ENCODE assay signal across 9 cellular contexts in genomic region chr19:51948979-51949378, GRCh38. TPM values are rescaled to one million over a fixed set of nuclear protein-coding genes. Genes with fewer than 3 reads are reported as not detected.
A peak's percentile ranks its signal among the peaks of the same experiment; 100 is the strongest.
DNase-seq lines count a peak whose midpoint lies in the region; ATAC-seq and TF ChIP-seq lines count a peak whose summit lies in the region.
"Had no signal": no experiment of that assay in that cellular context is flagged by ENCODE, and none has a peak within 500 bp of the region (broad histone marks: within the 10 kb centered on the region; RNA-seq: fewer than 3 reads in every experiment).

No MANE protein-coding gene starts in this region.

- H3K4me2 ChIP-seq in mesenchymal stem cell (ENCODE audit: low read length, poor library complexity, severe bottlenecking) = no peak overlapping the region

- no peak overlapping the region for H3K27ac ChIP-seq in mesenchymal stem cell (ENCODE audit: low read length, poor library complexity, severe bottlenecking)
- H3K27ac ChIP-seq in effector memory CD4-positive, alpha-beta T cell (ENCODE audit: insufficient read depth, low read length, poor library complexity, severe bottlenecking) = no peak overlapping the region
- H3K27ac ChIP-seq: skin epidermis had no signal

- H2BK120ac ChIP-seq in mesenchymal stem cell (ENCODE audit: low read depth, low read length) = no peak overlapping the region

- CTCF ChIA-PET in BJ (lab: Yijun Ruan, JAX) = no interaction called here

- H3K4ac ChIP-seq in mesenchymal stem cell (ENCODE audit: low read depth in 1 of 2, low read length in 2 of 2) = no peak overlapping the region

- no peak overlapping the region for H3K23ac ChIP-seq in mesenchymal stem cell (ENCODE audit: low read length in 2 of 2)

- POLR2A ChIA-PET in BJ (lab: Charles Lee) = no interaction called here

- H3K36me3 ChIP-seq in BJ (ENCODE audit: control insufficient read depth, insufficient read depth, low read length) = 0 out of 2 replicates have a peak, but pooled peaks cover 2% of the 10 kb centered on the region
- H3K36me3 ChIP-seq in mesenchymal stem cell (ENCODE audit: control insufficient read depth in 1 of 2, insufficient read depth in 2 of 2, low read depth in 1 of 2, low read length in 2 of 2) = peaks cover 14 to 16% of the 10 kb centered on the region in 2 experiments
- peaks cover 11% of the 10 kb centered on the region for H3K36me3 ChIP-seq in effector memory CD4-positive, alpha-beta T cell (ENCODE audit: control insufficient read depth, insufficient read depth, low read length)

- no peak for TF ChIP-seq CTCF in BJ (IDR thresholded peaks at IDR 0.05; ENCODE audit: insufficient read depth, low read depth, low read length)

- peak overlapping the region; percentile 6 for H3K4me3 ChIP-seq in BJ (ENCODE audit: low read depth, low read length)
- H3K4me3 ChIP-seq in mesenchymal stem cell (ENCODE audit: insufficient read depth in 1 of 2, low read depth in 1 of 2, low read length in 2 of 2) = peak overlapping the region in 1 of 2 experiments; percentile 63
- H3K4me3 ChIP-seq in effector memory CD4-positive, alpha-beta T cell (ENCODE audit: insufficient read depth, low read depth, low read length, poor library complexity, severe bottlenecking) = no peak overlapping the region
- H3K4me3 ChIP-seq: skin epidermis had no signal

- H3K27me3 ChIP-seq in BJ (ENCODE audit: control insufficient read depth, insufficient read depth, low read length) = no peaks in the 10 kb centered on the region
- no peaks in the 10 kb centered on the region for H3K27me3 ChIP-seq in mesenchymal stem cell (ENCODE audit: control insufficient read depth in 1 of 2, insufficient read depth in 1 of 2, low read length in 2 of 2)
- no peaks in the 10 kb centered on the region for H3K27me3 ChIP-seq in effector memory CD4-positive, alpha-beta T cell (replicated peaks; ENCODE audit: control insufficient read depth, insufficient read depth, low read length, poor library complexity, severe bottlenecking)

- H3K4me1 ChIP-seq in mesenchymal stem cell (ENCODE audit: control insufficient read depth, insufficient read depth, low read depth, low read length) = no peaks in the 10 kb centered on the region
- no peaks in the 10 kb centered on the region for H3K4me1 ChIP-seq in effector memory CD4-positive, alpha-beta T cell (ENCODE audit: control insufficient read depth, insufficient read depth, low read length, poor library complexity, severe bottlenecking)

- no peak overlapping the region for H2AK5ac ChIP-seq in mesenchymal stem cell (ENCODE audit: low read length, severe bottlenecking)

- no peak overlapping the region for H4K91ac ChIP-seq in mesenchymal stem cell (ENCODE audit: low read length)

- peaks cover 83% of the 10 kb centered on the region for H3K9me3 ChIP-seq in mesenchymal stem cell (ENCODE audit: control insufficient read depth, low read length)
- H3K9me3 ChIP-seq in effector memory CD4-positive, alpha-beta T cell (ENCODE audit: control insufficient read depth, low read length) = peaks cover 72% of the 10 kb centered on the region

- H3K79me1 ChIP-seq in mesenchymal stem cell (replicated peaks; ENCODE audit: low read length, poor library complexity, severe bottlenecking) = no peaks in the 10 kb centered on the region

- H2BK15ac ChIP-seq in mesenchymal stem cell (ENCODE audit: low read depth, poor library complexity, severe bottlenecking) = no peak overlapping the region

- no peak overlapping the region for H2BK5ac ChIP-seq in mesenchymal stem cell (ENCODE audit: low read depth, low read length, poor library complexity, severe bottlenecking)

- DNase-seq in BJ (ENCODE audit: low read depth) = no peak
- peak; percentile 43 for DNase-seq in cerebellar cortex (ENCODE audit: low spot score)
- no peak for DNase-seq in mesenchymal stem cell
- no peak for DNase-seq in effector memory CD4-positive, alpha-beta T cell
- no peak for DNase-seq in activated effector memory CD4-positive, alpha-beta T cell treated with anti-CD3 and anti-CD28 coated beads, Interleukin-2, amount 50 U/mL, for 16 hours
- DNase-seq: left colon; stimulated activated naive CD8-positive, alpha-beta T cell treated with anti-CD3 and anti-CD28 coated beads, Interleukin-15, Interleukin-2, amounts not matched to agents 100 U/mL and 50 U/mL, for 24 hours had no signal

- WGBS in mesenchymal stem cell = 95% methylated on average over 25 of the region's 25 CpGs

- H2BK12ac ChIP-seq in mesenchymal stem cell (ENCODE audit: low read length in 2 of 2) = no peak overlapping the region

- H3K18ac ChIP-seq in mesenchymal stem cell (ENCODE audit: low read depth in 1 of 2, low read length in 2 of 2) = no peak overlapping the region

- no peak overlapping the region for H4K8ac ChIP-seq in mesenchymal stem cell (ENCODE audit: low read length)

- ATAC-seq in GM21528 (IDR thresholded peaks at IDR 0.05; ENCODE audit: low FRiP score, unreplicated experiment) = no peak
- ATAC-seq: left colon; stimulated activated naive CD8-positive, alpha-beta T cell treated with anti-CD3 and anti-CD28 coated beads, Interleukin-15, Interleukin-2, amounts not matched to agents 100 U/mL and 50 U/mL, for 24 hours had no signal

- no peak overlapping the region for H2AFZ ChIP-seq in mesenchymal stem cell (ENCODE audit: low read depth, low read length)

- peak overlapping the region; percentile 69 for H3K9ac ChIP-seq in mesenchymal stem cell (ENCODE audit: low read length)

- no peak overlapping the region for H3K14ac ChIP-seq in mesenchymal stem cell (ENCODE audit: low read length in 2 of 2)

RNA-seq across cellular contexts. Expression of gene ZNF613, which starts 21.7 kb away (rescaled TPM):
- 5.1 and 6.6 TPM in 2 replicates for polyA plus RNA-seq in BJ (2011; rRNA removed)
- polyA minus RNA-seq in BJ (2011; rRNA and poly(A)+ RNA removed) = 6.0 and 6.1 TPM in 2 replicates
- 2.5 TPM for polyA plus RNA-seq in mesenchymal stem cell (2013, experiment 1 of 2)
- 2.1 TPM for polyA plus RNA-seq in mesenchymal stem cell (2013, experiment 2 of 2)

RNA-seq across cellular contexts. Expression of gene ZNF350, which starts 37.7 kb away (rescaled TPM):
- 5.5 and 8.0 TPM in 2 replicates for polyA plus RNA-seq in BJ (2011; rRNA removed)
- polyA minus RNA-seq in BJ (2011; rRNA and poly(A)+ RNA removed) = 4.5 and 5.6 TPM in 2 replicates
- 3.7 TPM for polyA plus RNA-seq in mesenchymal stem cell (2013, experiment 1 of 2)
- 3.6 TPM for polyA plus RNA-seq in mesenchymal stem cell (2013, experiment 2 of 2)

RNA-seq across cellular contexts. Expression of gene ZNF649, which starts 44.2 kb away (rescaled TPM):
- polyA plus RNA-seq in BJ (2011; rRNA removed) = 2.5 and 4.5 TPM in 2 replicates
- polyA minus RNA-seq in BJ (2011; rRNA and poly(A)+ RNA removed) = 4.5 and 7.8 TPM in 2 replicates
- polyA plus RNA-seq in mesenchymal stem cell (2013, experiment 1 of 2) = 5.0 TPM
- 4.9 TPM for polyA plus RNA-seq in mesenchymal stem cell (2013, experiment 2 of 2)

RNA-seq across cellular contexts. Expression of gene ZNF615, which starts 59.0 kb away (rescaled TPM):
- polyA plus RNA-seq in BJ (2011; rRNA removed) = 3.8 and 6.2 TPM in 2 replicates
- 4.3 and 10.2 TPM in 2 replicates for polyA minus RNA-seq in BJ (2011; rRNA and poly(A)+ RNA removed)
- 3.2 TPM for polyA plus RNA-seq in mesenchymal stem cell (2013, experiment 1 of 2)
- polyA plus RNA-seq in mesenchymal stem cell (2013, experiment 2 of 2) = 3.5 TPM
